ENCODE assay signal across 10 cellular contexts in the genomic region with DNA sequence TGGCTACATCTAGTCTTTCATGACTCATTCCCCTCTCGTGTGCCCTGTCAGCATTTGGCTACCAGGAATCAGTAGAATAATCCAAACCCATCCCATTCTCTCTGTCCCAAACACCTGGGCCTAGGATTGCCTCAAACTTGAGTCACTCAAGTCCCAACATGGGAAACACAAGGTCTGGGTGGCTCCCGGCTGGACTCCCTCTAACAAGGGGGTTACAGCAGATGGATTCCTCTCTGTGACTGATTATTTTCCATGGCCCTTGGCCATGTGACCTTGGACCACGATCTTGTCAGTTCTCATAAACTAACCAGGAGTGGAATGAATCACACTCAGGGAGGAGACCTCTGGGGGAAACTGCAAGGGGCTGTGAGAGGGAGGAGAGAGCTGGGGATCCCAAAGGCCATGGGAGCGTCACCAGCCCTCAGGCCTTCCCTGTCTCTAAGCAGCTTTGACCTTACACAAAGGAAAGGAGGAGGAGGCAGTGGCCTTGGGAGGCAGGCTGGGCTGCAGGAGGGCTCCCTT.
DNase-seq lines count a peak whose midpoint lies in the region; ATAC-seq, FAIRE-seq and TF ChIP-seq lines count a peak whose summit lies in the region.
"Had no signal": no experiment of that assay in that cellular context is flagged by ENCODE, and none has a peak within 500 bp of the region (broad histone marks: within the 10 kb centered on the region; RNA-seq: fewer than 3 reads in every experiment).

No MANE protein-coding gene starts in this region.

- WGBS in pancreas, 2 donors = 58 to 70% methylated on average over 4 of the region's 4 CpGs

- TF ChIP-seq CTCF in RWPE2 (IDR thresholded peaks at IDR 0.05; ENCODE audit: poor library complexity, severe bottlenecking) (no peak), pancreas (IDR thresholded peaks at IDR 0.05) (no peak)

- H3K36me3 ChIP-seq in RWPE2 (ENCODE audit: low read depth) (no peaks in the 10 kb centered on the region), pancreas (no peaks in the 10 kb centered on the region)

- FAIRE-seq in pancreas (lab: Jason Lieb, UNC) = no peak

- H3K27me3 ChIP-seq in RWPE2 (ENCODE audit: insufficient read depth, poor library complexity, severe bottlenecking) (no peaks in the 10 kb centered on the region), pancreas (no peaks in the 10 kb centered on the region)

- H3K27ac ChIP-seq in RWPE2 (ENCODE audit: poor library complexity, severe bottlenecking) (no peak overlapping the region), pancreas (no peak overlapping the region), caudate nucleus (ENCODE audit: low read depth, low read length) (no peak overlapping the region)

- H3K4me3 ChIP-seq in RWPE2 (ENCODE audit: severe bottlenecking) (no peak overlapping the region), pancreas (no peak overlapping the region)

- intact Hi-C loops in pancreas (cut with DNase I) = no loop called here

- H3K4me1 ChIP-seq in RWPE2 (ENCODE audit: insufficient read depth, poor library complexity, severe bottlenecking) = no peaks in the 10 kb centered on the region
- H3K4me1 ChIP-seq in pancreas = no peaks in the 10 kb centered on the region

- peak; percentile 69 for DNase-seq in AG20443 (ENCODE audit: low spot score)
- no peak for DNase-seq in RWPE2 (ENCODE audit: low spot score)
- peak; percentile 87 for DNase-seq in fibroblast of the conjunctiva (ENCODE audit: low read depth)
- DNase-seq in pancreas = peak in 2 of 6 donors; percentile 16 to 26
- no peak for DNase-seq in caudate nucleus (lab: John Stamatoyannopoulos, UW)
- DNase-seq in GM19238 (ENCODE audit: insufficient read length, low spot score) = no peak
- DNase-seq: Calu3, NCI-H446 had no signal

- H3K9me3 ChIP-seq in RWPE2 (ENCODE audit: severe bottlenecking) (no peaks in the 10 kb centered on the region), pancreas (no peaks in the 10 kb centered on the region)

- ATAC-seq in RWPE2 (ENCODE audit: low read depth) (peak; percentile 44; the same call in 1 of the 3 replicates), pancreas (peak in 3 of 4 donors; percentile 37 to 53 (median 41)), HG03565 (IDR thresholded peaks at IDR 0.05; ENCODE audit: unreplicated experiment) (no peak), GM18867 (IDR thresholded peaks at IDR 0.05; ENCODE audit: unreplicated experiment) (no peak)

Comparison
In these comparisons a context has a peak if more than half of its experiments do, and no peak if none do; other contexts are left out.
1. DNase-seq: peak in AG20443 (single experiment) and fibroblast of the conjunctiva (single experiment); none in RWPE2 (single experiment), caudate nucleus (0 of 61) and GM19238 (single experiment).
2. ATAC-seq: peak in RWPE2 (single experiment) and pancreas (3 of 4); none in HG03565 (single experiment) and GM18867 (single experiment).